ENCODE assay signal across 29 cellular contexts in the genomic region with DNA sequence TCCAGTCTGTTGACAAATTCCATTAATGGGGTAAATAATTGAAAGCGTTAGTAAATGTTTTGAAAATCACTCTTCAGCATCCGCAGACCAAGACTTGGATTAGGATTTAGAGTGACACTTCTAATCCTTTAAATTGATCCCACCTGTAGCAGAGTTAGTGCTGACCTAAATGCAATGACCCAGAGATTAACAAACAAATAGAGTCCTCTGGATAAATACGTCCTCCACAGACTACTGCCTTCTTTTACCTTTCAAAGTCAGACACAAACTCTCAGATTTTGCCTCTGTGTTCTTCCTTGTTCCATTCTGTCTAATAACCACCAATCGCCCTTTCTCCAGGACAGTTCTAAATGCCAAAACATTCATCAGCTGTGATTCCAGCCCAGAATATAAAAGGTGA. TPM values are rescaled to one million over a fixed set of nuclear protein-coding genes. Genes with fewer than 3 reads are reported as not detected.
"Had no signal": no experiment of that assay in that cellular context is flagged by ENCODE, and none has a peak within 500 bp of the region (broad histone marks: within the 10 kb centered on the region; RNA-seq: fewer than 3 reads in every experiment).

Gene GUCY2F, minus strand, starts transcription at position 101 of the 400 bp plus-strand sequence. CDS start 6,150 bp downstream, outside the sequence.

- H3K27ac Mint-ChIP-seq: natural killer cell; nephron; progenitor cell of endocrine pancreas; stimulated activated effector memory CD8-positive, alpha-beta T cell treated with anti-CD3 and anti-CD28 coated beads, Interleukin-12 subunit alpha, Interleukin-12 subunit beta, amount 100 ng/mL, for 72 hours; stimulated activated naive B cell treated with anti-CD40 and anti-IgM and Interleukin-4, amounts not matched to agents 10 μg/mL and 1 μg/mL and 100 μg/mL, for 72 hours; stimulated activated naive CD8-positive, alpha-beta T cell treated with anti-CD3 and anti-CD28 coated beads, Interleukin-15, Interleukin-2, amounts not matched to agents 100 ng/mL and 50 ng/mL, for 24 hours had no signal

- H3K4me3 Mint-ChIP-seq: natural killer cell; nephron; neural crest cell; stimulated activated effector memory CD8-positive, alpha-beta T cell treated with anti-CD3 and anti-CD28 coated beads, Interleukin-12 subunit alpha, Interleukin-12 subunit beta, amount 100 ng/mL, for 72 hours; stimulated activated naive B cell treated with anti-CD40 and anti-IgM and Interleukin-4, amounts not matched to agents 10 μg/mL and 1 μg/mL and 100 μg/mL, for 72 hours; stimulated activated naive CD8-positive, alpha-beta T cell treated with anti-CD3 and anti-CD28 coated beads, Interleukin-15, Interleukin-2, amounts not matched to agents 100 ng/mL and 50 ng/mL, for 24 hours had no signal

- H3K27me3 Mint-ChIP-seq: stimulated activated naive CD8-positive, alpha-beta T cell treated with anti-CD3 and anti-CD28 coated beads, Interleukin-15, Interleukin-2, amounts not matched to agents 100 ng/mL and 50 ng/mL, for 24 hours had no signal

- DNase-seq: natural killer cell; occipital lobe; ovary; posterior cingulate gyrus; psoas muscle; right cardiac atrium; right lobe of liver; sigmoid colon; small intestine; stimulated activated CD4-positive, alpha-beta T cell treated with anti-CD3 and anti-CD28 coated beads, Interleukin-15, amount 100 ng/mL, for 24 hours; stimulated activated CD4-positive, alpha-beta T cell treated with anti-CD3 and anti-CD28 coated beads, Interleukin-2, amount 100 ng/mL, for 24 hours; stimulated activated CD4-positive, alpha-beta T cell treated with anti-CD3 and anti-CD28 coated beads, Interleukin-2, amount 100 ng/mL, for 48 hours; stimulated activated CD4-positive, alpha-beta T cell treated with anti-CD3 and anti-CD28 coated beads, Interleukin-4, amount 100 ng/mL, for 24 hours; stimulated activated naive B cell treated with anti-CD40 and anti-IgM and Interleukin-4, amounts not matched to agents 10 μg/mL and 1 μg/mL and 100 μg/mL, for 72 hours; stimulated activated naive CD4-positive, alpha-beta T cell treated with Interleukin-2 at 50 U/mL for 16 hours; stomach; thyroid gland; trophoblast cell; upper lobe of left lung had no signal

- H3K9me3 ChIP-seq: ovary, psoas muscle, right lobe of liver, sigmoid colon, stomach, thoracic aorta, thyroid gland, tibial nerve, upper lobe of left lung, vagina had no signal

- H3K27ac ChIP-seq: ovary, parathyroid adenoma, psoas muscle, right lobe of liver, sigmoid colon, stomach, thoracic aorta, thyroid gland, tibial nerve, upper lobe of left lung, vagina had no signal

- H3K4me1 Mint-ChIP-seq: natural killer cell; nephron; neural crest cell; stimulated activated effector memory CD8-positive, alpha-beta T cell treated with anti-CD3 and anti-CD28 coated beads, Interleukin-12 subunit alpha, Interleukin-12 subunit beta, amount 100 ng/mL, for 72 hours; stimulated activated naive B cell treated with anti-CD40 and anti-IgM and Interleukin-4, amounts not matched to agents 10 μg/mL and 1 μg/mL and 100 μg/mL, for 72 hours had no signal

- H3K36me3 Mint-ChIP-seq: natural killer cell; stimulated activated effector memory CD8-positive, alpha-beta T cell treated with anti-CD3 and anti-CD28 coated beads, Interleukin-12 subunit alpha, Interleukin-12 subunit beta, amount 100 ng/mL, for 72 hours; stimulated activated naive B cell treated with anti-CD40 and anti-IgM and Interleukin-4, amounts not matched to agents 10 μg/mL and 1 μg/mL and 100 μg/mL, for 72 hours had no signal

- H3K9ac ChIP-seq: parathyroid adenoma had no signal

- FAIRE-seq: small intestine, urothelium cell line had no signal

- H3K4me3 ChIP-seq: ovary, psoas muscle, right lobe of liver, sigmoid colon, stomach, thoracic aorta, thyroid gland, tibial nerve, upper lobe of left lung, vagina had no signal

- H3K4me1 ChIP-seq: parathyroid adenoma, psoas muscle, right lobe of liver, sigmoid colon, stomach, thyroid gland, tibial nerve, upper lobe of left lung, vagina had no signal

- H3K36me3 ChIP-seq: ovary, right lobe of liver, sigmoid colon, stomach, thoracic aorta, thyroid gland, tibial nerve, upper lobe of left lung, vagina had no signal

- H3K9me3 Mint-ChIP-seq: natural killer cell; nephron; neural crest cell; stimulated activated effector memory CD8-positive, alpha-beta T cell treated with anti-CD3 and anti-CD28 coated beads, Interleukin-12 subunit alpha, Interleukin-12 subunit beta, amount 100 ng/mL, for 72 hours; stimulated activated naive B cell treated with anti-CD40 and anti-IgM and Interleukin-4, amounts not matched to agents 10 μg/mL and 1 μg/mL and 100 μg/mL, for 72 hours; stimulated activated naive CD8-positive, alpha-beta T cell treated with anti-CD3 and anti-CD28 coated beads, Interleukin-15, Interleukin-2, amounts not matched to agents 100 ng/mL and 50 ng/mL, for 24 hours had no signal

- ATAC-seq: natural killer cell; psoas muscle; right cardiac atrium; right lobe of liver; stimulated activated effector memory CD8-positive, alpha-beta T cell treated with anti-CD3 and anti-CD28 coated beads, Interleukin-12 subunit alpha, Interleukin-12 subunit beta, amount 100 ng/mL, for 72 hours; stimulated activated naive B cell treated with anti-CD40 and anti-IgM and Interleukin-4, amounts not matched to agents 10 μg/mL and 1 μg/mL and 100 μg/mL, for 72 hours had no signal

RNA-seq across cellular contexts. Expression of gene GUCY2F, which starts in this region (rescaled TPM):
- polyA plus RNA-seq: ovary, psoas muscle, right cardiac atrium, sigmoid colon, small intestine, stomach had no signal
